In genomic region chr17:68509151-68510057, GRCh38 we compare ENCODE assay signal across 1 cellular context.
A peak's percentile ranks its signal among the peaks of the same experiment; 100 is the strongest.
TF ChIP-seq lines count a peak whose summit lies in the region.

No MANE protein-coding gene starts in this region.

TF ChIP-seq in HepG2, 621 proteins besides CTCF, POLR2A, EP300 and RAD21 (continued from another document and continues in another):
- TF ChIP-seq CBFB (CRISPR knock-in tag; IDR thresholded peaks at IDR 0.05) (no peak), ATF7 (IDR thresholded peaks at IDR 0.05) (no peak), ATF7 (CRISPR knock-in tag; IDR thresholded peaks at IDR 0.05) (no peak), HMGXB4 (CRISPR knock-in tag; IDR thresholded peaks at IDR 0.05; ENCODE audit: borderline replicate concordance in 1 of 2, low read depth in 1 of 2) (peak; percentile 29 to 43; a peak in 2 of 4 replicates), KAT8 (CRISPR knock-in tag; IDR thresholded peaks at IDR 0.05) (no peak), NCOA5 (CRISPR knock-in tag; IDR thresholded peaks at IDR 0.05) (no peak), ZNF274 (CRISPR knock-in tag; IDR thresholded peaks at IDR 0.05) (no peak), PPARG (CRISPR knock-in tag; conservative IDR thresholded peaks at IDR 0.05) (0 out of 2 replicates have a peak, but pooled peaks have one; percentile 19), KIAA2018 (CRISPR knock-in tag; IDR thresholded peaks at IDR 0.05; ENCODE audit: borderline replicate concordance) (no peak), ZNF546 (CRISPR knock-in tag; conservative IDR thresholded peaks at IDR 0.05) (peak; percentile 71; the same call in 1 of the 2 replicates), SCMH1 (CRISPR knock-in tag; IDR thresholded peaks at IDR 0.05; ENCODE audit: borderline replicate concordance) (no peak), NR2C2 (CRISPR knock-in tag; IDR thresholded peaks at IDR 0.05; ENCODE audit: borderline replicate concordance) (peak; percentile 57), ZBTB26 (CRISPR knock-in tag; IDR thresholded peaks at IDR 0.05; ENCODE audit: borderline replicate concordance) (peak; percentile 71; the same call in 1 of the 2 replicates), REST (IDR thresholded peaks at IDR 0.05; ENCODE audit: borderline replicate concordance in 1 of 2, low read depth in 1 of 2, low read length in 2 of 2) (no peak), DBP (CRISPR knock-in tag; IDR thresholded peaks at IDR 0.05; ENCODE audit: not compliant biosample characterization) (no peak), TBP (CRISPR knock-in tag; IDR thresholded peaks at IDR 0.05) (no peak), TFAP4 (IDR thresholded peaks at IDR 0.05; ENCODE audit: borderline replicate concordance, low read depth) (peak; percentile 66; the same call in 1 of the 2 replicates), ZNF670 (CRISPR knock-in tag; IDR thresholded peaks at IDR 0.05; ENCODE audit: borderline replicate concordance) (no peak), ZBTB10 (CRISPR knock-in tag; IDR thresholded peaks at IDR 0.05; ENCODE audit: borderline replicate concordance) (no peak), HOXD1 (CRISPR knock-in tag; IDR thresholded peaks at IDR 0.05) (no peak), ZNF619 (CRISPR knock-in tag; IDR thresholded peaks at IDR 0.05) (no peak), THAP8 (CRISPR knock-in tag; IDR thresholded peaks at IDR 0.05; ENCODE audit: borderline replicate concordance) (no peak), GABPA (IDR thresholded peaks at IDR 0.05; ENCODE audit: low read depth, low read length) (no peak), GABPA (CRISPR knock-in tag; IDR thresholded peaks at IDR 0.05; ENCODE audit: low read depth) (peak; percentile 65; the same call in 1 of the 2 replicates), IRF9 (CRISPR knock-in tag; IDR thresholded peaks at IDR 0.05; ENCODE audit: borderline replicate concordance) (0 out of 2 replicates have a peak, but pooled peaks have one; percentile 14), ZNF10 (CRISPR knock-in tag; IDR thresholded peaks at IDR 0.05; ENCODE audit: borderline replicate concordance, low read depth) (no peak), ZBTB1 (CRISPR knock-in tag; IDR thresholded peaks at IDR 0.05; ENCODE audit: borderline replicate concordance) (no peak), SNRNP70 (IDR thresholded peaks at IDR 0.05; ENCODE audit: low read depth, low read length) (no peak), ZNF562 (CRISPR knock-in tag; IDR thresholded peaks at IDR 0.05; ENCODE audit: borderline replicate concordance) (no peak), MAFF (IDR thresholded peaks at IDR 0.05; ENCODE audit: low read depth, low read length) (no peak), BRF2 (CRISPR knock-in tag; IDR thresholded peaks at IDR 0.05) (peak; percentile 57; the same call in 1 of the 2 replicates), NFKB2 (CRISPR knock-in tag; IDR thresholded peaks at IDR 0.05; ENCODE audit: borderline replicate concordance) (no peak)
